In the genomic region with DNA sequence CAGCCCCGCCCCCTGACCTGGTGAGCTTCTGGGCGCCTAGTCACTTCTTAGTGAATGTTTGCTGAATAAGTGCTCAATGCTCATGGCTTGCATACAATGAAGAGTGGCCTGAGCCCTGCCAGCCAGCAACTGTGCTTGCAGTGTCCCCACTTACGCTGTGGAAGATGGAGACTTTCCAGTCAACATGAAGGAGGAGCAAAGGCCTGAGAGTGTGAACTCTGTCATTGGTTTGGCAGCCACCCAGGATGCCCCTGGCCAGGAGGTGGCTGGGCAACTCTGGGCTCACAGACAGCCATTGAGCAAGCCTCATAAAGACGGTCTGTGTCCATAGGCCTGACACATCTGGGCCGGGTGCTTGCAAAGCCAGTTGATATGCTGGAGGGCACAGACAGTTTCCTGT, we compare ENCODE assay signal across 24 cellular contexts.
DNase-seq lines count a peak whose midpoint lies in the region; ATAC-seq and TF ChIP-seq lines count a peak whose summit lies in the region.
"Had no signal": no experiment of that assay in that cellular context is flagged by ENCODE, and none has a peak within 500 bp of the region (broad histone marks: within the 10 kb centered on the region; RNA-seq: fewer than 3 reads in every experiment).

No MANE protein-coding gene starts in this region.

- no peaks in the 10 kb centered on the region for H3K36me3 ChIP-seq in PC-9 (ENCODE audit: low read depth)
- H3K36me3 ChIP-seq in endodermal cell (ENCODE audit: control insufficient read depth, insufficient read depth, low read length): no peaks in the 10 kb centered on the region
- H3K36me3 ChIP-seq: sigmoid colon, SJCRH30, transverse colon had no signal

- H3K9me2 ChIP-seq in PC-9 (ENCODE audit: insufficient read depth): no peaks in the 10 kb centered on the region

- H3K36me3 Mint-ChIP-seq in endodermal cell (ENCODE audit: low read depth): no peaks in the 10 kb centered on the region
- no peaks in the 10 kb centered on the region for H3K36me3 Mint-ChIP-seq in type B pancreatic cell
- H3K36me3 Mint-ChIP-seq: stimulated activated naive B cell treated with anti-CD40 and anti-IgM and Interleukin-4, amounts not matched to agents 10 μg/mL and 1 μg/mL and 100 μg/mL, for 72 hours; WTC11 had no signal

- no peaks in the 10 kb centered on the region for H3K27me3 Mint-ChIP-seq in endodermal cell (ENCODE audit: insufficient read depth)
- H3K27me3 Mint-ChIP-seq in type B pancreatic cell: no peaks in the 10 kb centered on the region
- H3K27me3 Mint-ChIP-seq: effector memory CD8-positive, alpha-beta T cell; stimulated activated naive B cell treated with anti-CD40 and anti-IgM and Interleukin-4, amounts not matched to agents 10 μg/mL and 1 μg/mL and 100 μg/mL, for 72 hours had no signal

- peaks cover 48% of the 10 kb centered on the region for H3K9me3 Mint-ChIP-seq in endodermal cell
- no peaks in the 10 kb centered on the region for H3K9me3 Mint-ChIP-seq in type B pancreatic cell
- H3K9me3 Mint-ChIP-seq: effector memory CD8-positive, alpha-beta T cell; T-helper 2 cell treated with Interferon-gamma antibody and Interleukin-4, amounts not matched to agents 5 μg/mL and 100 μg/mL, for 36 hours; WTC11 had no signal

- H3K9me3 ChIP-seq in PC-9 (ENCODE audit: insufficient read depth, low read depth): 0 out of 2 replicates have a peak, but pooled peaks cover 3% of the 10 kb centered on the region
- H3K9me3 ChIP-seq in endodermal cell (ENCODE audit: control insufficient read depth, low read length): no peaks in the 10 kb centered on the region
- H3K9me3 ChIP-seq: Caco-2, sigmoid colon, SJCRH30, transverse colon had no signal

- no peak overlapping the region for H3K9ac ChIP-seq in endodermal cell (ENCODE audit: extremely low read depth, low read length, poor library complexity, severe bottlenecking)

- H3K4me1 ChIP-seq in PC-9 (replicated peaks; ENCODE audit: insufficient read depth): peaks cover 25% of the 10 kb centered on the region
- H3K4me1 ChIP-seq in endodermal cell (ENCODE audit: control insufficient read depth, insufficient read depth, low read length): no peaks in the 10 kb centered on the region
- H3K4me1 ChIP-seq: Caco-2, sigmoid colon, SJCRH30, transverse colon had no signal

- H3K27me3 ChIP-seq in PC-9 (ENCODE audit: insufficient read depth, low read depth) (no peaks in the 10 kb centered on the region), endodermal cell (ENCODE audit: control insufficient read depth, insufficient read depth, low read length, poor library complexity, severe bottlenecking) (no peaks in the 10 kb centered on the region)
- H3K27me3 ChIP-seq: sigmoid colon, SJCRH30, transverse colon had no signal

- H3K4me1 Mint-ChIP-seq in endodermal cell: no peaks in the 10 kb centered on the region
- no peaks in the 10 kb centered on the region for H3K4me1 Mint-ChIP-seq in type B pancreatic cell (ENCODE audit: unreplicated experiment)
- H3K4me1 Mint-ChIP-seq: stimulated activated naive B cell treated with anti-CD40 and anti-IgM and Interleukin-4, amounts not matched to agents 10 μg/mL and 1 μg/mL and 100 μg/mL, for 72 hours had no signal

- 50 to 95% methylated on average over 1 to 5 of the region's 5 CpGs for WGBS in endodermal cell (ENCODE audit: insufficient coverage in 1 of 2, insufficient read length in 1 of 2), 2 experiments

- CTCF ChIA-PET in PC-9 (lab: Charles Lee): no interaction called here

- peak; percentile 88 for ATAC-seq in left lobe of liver
- no peak for ATAC-seq in HG03460 (IDR thresholded peaks at IDR 0.05; ENCODE audit: unreplicated experiment)
- ATAC-seq: effector memory CD8-positive, alpha-beta T cell; stimulated activated naive B cell treated with anti-CD40 and anti-IgM and Interleukin-4, amounts not matched to agents 10 μg/mL and 1 μg/mL and 100 μg/mL, for 72 hours; WTC11 had no signal

- DNase-seq in PC-9 (peak in 1 of 2 experiments; percentile 66), endodermal cell (peak; percentile 29), left lobe of liver (ENCODE audit: low spot score) (peak; percentile 90), type B pancreatic cell (ENCODE audit: extremely low spot score, unreplicated experiment) (peak; percentile 40), AG08396 (ENCODE audit: low spot score) (no peak), CD1c-positive myeloid dendritic cell (ENCODE audit: extremely low spot score) (no peak)
- DNase-seq: activated CD4-positive, alpha-beta T cell treated with anti-CD3 and anti-CD28 coated beads, Interleukin-2, amount 50 U/mL, for 48 hours; activated gamma-delta T cell treated with Interleukin-2 at 50 U/mL for 16 hours; activated T-cell treated with anti-CD3 and anti-CD28 coated beads for 4 hours; amniotic stem cell; Caco-2; cerebellar nuclear complex; effector memory CD8-positive, alpha-beta T cell; H7; MM.1S; NCI-H1436 treated with DMSO at 0.1 percent for 48 hours; NCI-H82; sigmoid colon; stimulated activated naive B cell treated with anti-CD40 and anti-IgM and Interleukin-4, amounts not matched to agents 10 μg/mL and 1 μg/mL and 100 μg/mL, for 72 hours; transverse colon had no signal

- H3K4me3 Mint-ChIP-seq in endodermal cell (no peak overlapping the region), type B pancreatic cell (no peak overlapping the region)
- H3K4me3 Mint-ChIP-seq: effector memory CD8-positive, alpha-beta T cell; stimulated activated naive B cell treated with anti-CD40 and anti-IgM and Interleukin-4, amounts not matched to agents 10 μg/mL and 1 μg/mL and 100 μg/mL, for 72 hours; T-helper 2 cell treated with Interferon-gamma antibody and Interleukin-4, amounts not matched to agents 5 μg/mL and 100 μg/mL, for 36 hours; WTC11 had no signal

- peak overlapping the region; percentile 17; the same call in 1 of the 2 replicates for H3K4me2 ChIP-seq in PC-9

- no peak for TF ChIP-seq CTCF in PC-9 (conservative IDR thresholded peaks at IDR 0.05)
- TF ChIP-seq CTCF in endodermal cell (conservative IDR thresholded peaks at IDR 0.05): no peak
- TF ChIP-seq CTCF in type B pancreatic cell (conservative IDR thresholded peaks at IDR 0.05): no peak

- no peak overlapping the region for H2AFZ ChIP-seq in PC-9

- H3K4me3 ChIP-seq in PC-9 (no peak overlapping the region), endodermal cell (ENCODE audit: low read length) (no peak overlapping the region)
- H3K4me3 ChIP-seq: sigmoid colon, SJCRH30, transverse colon had no signal

- POLR2A ChIA-PET in PC-9 (lab: Charles Lee; ENCODE audit: unreplicated experiment): no interaction called here

- intact Hi-C loops in PC-9 (cut with micrococcal nuclease; ENCODE audit: unreplicated experiment): no loop called here

- H3K27ac Mint-ChIP-seq in endodermal cell (no peak overlapping the region), type B pancreatic cell (no peak overlapping the region)
- H3K27ac Mint-ChIP-seq: effector memory CD8-positive, alpha-beta T cell; stimulated activated naive B cell treated with anti-CD40 and anti-IgM and Interleukin-4, amounts not matched to agents 10 μg/mL and 1 μg/mL and 100 μg/mL, for 72 hours; T-helper 2 cell treated with Interferon-gamma antibody and Interleukin-4, amounts not matched to agents 5 μg/mL and 100 μg/mL, for 36 hours; WTC11 had no signal

- no peak overlapping the region for H3K27ac ChIP-seq in PC-9
- no peak overlapping the region for H3K27ac ChIP-seq in endodermal cell (ENCODE audit: low read depth, low read length)
- H3K27ac ChIP-seq: sigmoid colon, SJCRH30, transverse colon had no signal

- no TSS peak for BruUV-seq in PC-9 (replicated peaks; lab: Mats Ljungman, UMichigan)

- H3K79me2 ChIP-seq in PC-9 (ENCODE audit: low read depth): no peaks in the 10 kb centered on the region

- H4K20me1 ChIP-seq in PC-9 (ENCODE audit: insufficient read depth): no peaks in the 10 kb centered on the region

- peaks cover 8% of the 10 kb centered on the region; the same call in 1 of the 2 replicates for H3F3A ChIP-seq in PC-9 (ENCODE audit: insufficient read depth, low read depth)

Comparison
In these comparisons a context has a peak if more than half of its experiments do, and no peak if none do; other contexts are left out.
1. DNase-seq: peak in endodermal cell (single experiment), left lobe of liver (single experiment) and type B pancreatic cell (single experiment); none in AG08396 (single experiment) and CD1c-positive myeloid dendritic cell (single experiment).